Comparison of ENCODE assay signal across 1 cellular context in genomic region chr15:98948456-98948855, GRCh38.
TF ChIP-seq lines count a peak whose summit lies in the region.

No MANE protein-coding gene starts in this region.

TF ChIP-seq in H1, 55 proteins besides CTCF, POLR2A, EP300 and RAD21:
- TF ChIP-seq BCL11A (IDR thresholded peaks at IDR 0.05; ENCODE audit: low read depth in 2 of 2, low read length in 2 of 2) = no peak
- TF ChIP-seq CTBP2 (IDR thresholded peaks at IDR 0.05; ENCODE audit: borderline replicate concordance, insufficient read depth, insufficient read length, low read length) = no peak
- TF ChIP-seq SRF (IDR thresholded peaks at IDR 0.05; ENCODE audit: low read depth, low read length) = no peak
- no peak for TF ChIP-seq SP1 (IDR thresholded peaks at IDR 0.05; ENCODE audit: low read depth, low read length)
- TF ChIP-seq HDAC6 (IDR thresholded peaks at IDR 0.05; ENCODE audit: low read depth, low read length) = no peak
- no peak for TF ChIP-seq GTF2F1 (IDR thresholded peaks at IDR 0.05; ENCODE audit: borderline replicate concordance, low read depth, low read length)
- TF ChIP-seq MAFK (IDR thresholded peaks at IDR 0.05; ENCODE audit: low read depth, low read length) = no peak
- TF ChIP-seq SUZ12 (IDR thresholded peaks at IDR 0.05; ENCODE audit: low read length) = no peak
- TF ChIP-seq TAF1 (IDR thresholded peaks at IDR 0.05; ENCODE audit: low read depth, low read length) = no peak
- no peak for TF ChIP-seq CHD1 (IDR thresholded peaks at IDR 0.05; ENCODE audit: low read depth, low read length)
- no peak for TF ChIP-seq SP4 (IDR thresholded peaks at IDR 0.05; ENCODE audit: low read length)
- TF ChIP-seq ASH2L (IDR thresholded peaks at IDR 0.05; ENCODE audit: low read length) = no peak
- no peak for TF ChIP-seq RFX5 (IDR thresholded peaks at IDR 0.05; ENCODE audit: borderline replicate concordance, low read depth, low read length)
